Comparison of ENCODE assay signal across 1 cellular context in the genomic region with DNA sequence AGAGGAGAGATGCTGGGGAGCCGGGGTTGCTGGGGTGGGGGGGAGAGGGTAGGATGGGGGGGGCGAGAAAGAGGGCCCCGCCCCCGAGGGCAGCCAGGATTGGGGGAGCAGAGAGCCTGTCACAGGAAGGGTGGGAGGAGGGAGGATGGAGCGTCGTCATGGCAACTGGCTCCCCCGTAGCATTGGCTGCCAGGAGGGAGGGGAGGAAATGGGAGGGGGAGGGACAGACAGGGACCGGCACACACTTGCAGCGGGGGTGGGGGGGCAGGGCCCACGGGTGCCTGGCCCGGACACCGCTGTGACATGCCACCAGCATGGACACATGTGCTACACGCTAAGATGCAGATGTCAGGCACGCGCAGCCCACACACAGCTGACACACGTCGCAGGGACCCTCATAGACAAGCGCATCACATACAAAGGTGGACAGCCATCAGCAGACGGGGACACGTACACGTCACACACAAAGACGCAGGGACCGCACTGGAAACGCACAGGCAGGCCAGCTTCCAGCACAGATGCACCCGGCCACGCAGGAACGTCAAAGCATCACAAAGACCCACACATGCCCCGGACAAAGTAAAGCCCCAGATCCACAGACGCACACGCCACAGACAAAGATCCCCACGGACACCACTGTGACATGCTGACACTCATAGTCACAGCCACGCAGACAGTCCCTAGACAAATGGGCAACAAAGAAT.
A peak's percentile ranks its signal among the peaks of the same experiment; 100 is the strongest.
TF ChIP-seq lines count a peak whose summit lies in the region.

A gene with protein sequence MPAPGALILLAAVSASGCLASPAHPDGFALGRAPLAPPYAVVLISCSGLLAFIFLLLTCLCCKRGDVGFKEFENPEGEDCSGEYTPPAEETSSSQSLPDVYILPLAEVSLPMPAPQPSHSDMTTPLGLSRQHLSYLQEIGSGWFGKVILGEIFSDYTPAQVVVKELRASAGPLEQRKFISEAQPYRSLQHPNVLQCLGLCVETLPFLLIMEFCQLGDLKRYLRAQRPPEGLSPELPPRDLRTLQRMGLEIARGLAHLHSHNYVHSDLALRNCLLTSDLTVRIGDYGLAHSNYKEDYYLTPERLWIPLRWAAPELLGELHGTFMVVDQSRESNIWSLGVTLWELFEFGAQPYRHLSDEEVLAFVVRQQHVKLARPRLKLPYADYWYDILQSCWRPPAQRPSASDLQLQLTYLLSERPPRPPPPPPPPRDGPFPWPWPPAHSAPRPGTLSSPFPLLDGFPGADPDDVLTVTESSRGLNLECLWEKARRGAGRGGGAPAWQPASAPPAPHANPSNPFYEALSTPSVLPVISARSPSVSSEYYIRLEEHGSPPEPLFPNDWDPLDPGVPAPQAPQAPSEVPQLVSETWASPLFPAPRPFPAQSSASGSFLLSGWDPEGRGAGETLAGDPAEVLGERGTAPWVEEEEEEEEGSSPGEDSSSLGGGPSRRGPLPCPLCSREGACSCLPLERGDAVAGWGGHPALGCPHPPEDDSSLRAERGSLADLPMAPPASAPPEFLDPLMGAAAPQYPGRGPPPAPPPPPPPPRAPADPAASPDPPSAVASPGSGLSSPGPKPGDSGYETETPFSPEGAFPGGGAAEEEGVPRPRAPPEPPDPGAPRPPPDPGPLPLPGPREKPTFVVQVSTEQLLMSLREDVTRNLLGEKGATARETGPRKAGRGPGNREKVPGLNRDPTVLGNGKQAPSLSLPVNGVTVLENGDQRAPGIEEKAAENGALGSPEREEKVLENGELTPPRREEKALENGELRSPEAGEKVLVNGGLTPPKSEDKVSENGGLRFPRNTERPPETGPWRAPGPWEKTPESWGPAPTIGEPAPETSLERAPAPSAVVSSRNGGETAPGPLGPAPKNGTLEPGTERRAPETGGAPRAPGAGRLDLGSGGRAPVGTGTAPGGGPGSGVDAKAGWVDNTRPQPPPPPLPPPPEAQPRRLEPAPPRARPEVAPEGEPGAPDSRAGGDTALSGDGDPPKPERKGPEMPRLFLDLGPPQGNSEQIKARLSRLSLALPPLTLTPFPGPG (N-terminal part only) (minus strand): TSS at position 36 of the 704 bp plus-strand sequence. CDS start 259 bp downstream, outside the sequence.

TF ChIP-seq in A549, 52 proteins besides CTCF, POLR2A, EP300 and RAD21 (continued from another document):
- TF ChIP-seq, protein P1, sequence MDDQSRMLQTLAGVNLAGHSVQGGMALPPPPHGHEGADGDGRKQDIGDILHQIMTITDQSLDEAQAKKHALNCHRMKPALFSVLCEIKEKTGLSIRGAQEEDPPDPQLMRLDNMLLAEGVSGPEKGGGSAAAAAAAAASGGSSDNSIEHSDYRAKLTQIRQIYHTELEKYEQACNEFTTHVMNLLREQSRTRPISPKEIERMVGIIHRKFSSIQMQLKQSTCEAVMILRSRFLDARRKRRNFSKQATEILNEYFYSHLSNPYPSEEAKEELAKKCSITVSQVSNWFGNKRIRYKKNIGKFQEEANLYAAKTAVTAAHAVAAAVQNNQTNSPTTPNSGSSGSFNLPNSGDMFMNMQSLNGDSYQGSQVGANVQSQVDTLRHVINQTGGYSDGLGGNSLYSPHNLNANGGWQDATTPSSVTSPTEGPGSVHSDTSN (IDR thresholded peaks at IDR 0.05), result peak; percentile 59; the same call in 1 of the 2 replicates
- no peak for TF ChIP-seq HOXA7 (CRISPR knock-in tag; IDR thresholded peaks at IDR 0.05)
- no peak for TF ChIP-seq FOXS1 (CRISPR knock-in tag; IDR thresholded peaks at IDR 0.05)
